In genomic region chr17:64077409-64077808, GRCh38 we compare ENCODE assay signal across 13 cellular contexts. TPM values are rescaled to one million over a fixed set of nuclear protein-coding genes. Genes with fewer than 3 reads are reported as not detected.
A peak's percentile ranks its signal among the peaks of the same experiment; 100 is the strongest.
DNase-seq lines count a peak whose midpoint lies in the region; ATAC-seq, FAIRE-seq and TF ChIP-seq lines count a peak whose summit lies in the region.
"Had no signal": no experiment of that assay in that cellular context is flagged by ENCODE, and none has a peak within 500 bp of the region (broad histone marks: within the 10 kb centered on the region; RNA-seq: fewer than 3 reads in every experiment).

No MANE protein-coding gene starts in this region.

- peaks cover 7% of the 10 kb centered on the region for H3F3A ChIP-seq in PC-3 (ENCODE audit: low read length, unreplicated experiment)

- DNase-seq in HL-60 (ENCODE audit: low read depth in 1 of 2, low spot score in 1 of 2): peak; percentile 70 to 83
- DNase-seq in PC-3: peak; percentile 30
- DNase-seq in HepG2 (ENCODE audit: low spot score): no peak
- no peak for DNase-seq in activated effector memory CD4-positive, alpha-beta T cell treated with Interleukin-2 at 50 U/mL for 16 hours
- DNase-seq in midbrain (lab: John Stamatoyannopoulos, UW): no peak
- DNase-seq in WERI-Rb-1: no peak
- no peak for DNase-seq in NCI-H187 treated with DMSO at 0.1 percent for 48 hours (lab: John Stamatoyannopoulos, UW)
- DNase-seq: activated T-cell treated with anti-CD3 and anti-CD28 coated beads for 4 hours; mammary epithelial cell; NCI-H1105 treated with DMSO at 0.1 percent for 48 hours; stimulated activated naive CD4-positive, alpha-beta T cell treated with Interleukin-2 at 50 U/mL for 16 hours had no signal

- ATAC-seq in PC-3 (no peak), HepG2 (no peak)

- H3K27ac ChIP-seq in BLaER1 treated with 17β-estradiol and CSF1 and Interleukin-3, amounts not matched to agents 10 nM and 100 nM: peak overlapping the region in 10 of 11 experiments; percentile 23 to 89 (median 82); a peak in 19 of 22 replicates
- H3K27ac ChIP-seq in HL-60 (replicated peaks) (peak overlapping the region; percentile 93), PC-3 (ENCODE audit: low read length) (no peak overlapping the region), HepG2 (ENCODE audit: extremely low read length, insufficient read depth, low read length) (no peak overlapping the region), WERI-Rb-1 (no peak overlapping the region)

- H3K4me2 ChIP-seq in BLaER1 treated with 17β-estradiol and CSF1 and Interleukin-3, amounts not matched to agents 10 nM and 100 nM: peak overlapping the region; percentile 56 to 91 (median 85)
- no peak overlapping the region for H3K4me2 ChIP-seq in PC-3 (ENCODE audit: low read length)
- no peak overlapping the region for H3K4me2 ChIP-seq in HepG2 (ENCODE audit: low read depth, low read length)

- BruUV-seq in PC-3 (replicated peaks; lab: Mats Ljungman, UMichigan): no TSS peak
- BruUV-seq in HepG2 (replicated peaks; lab: Mats Ljungman, UMichigan): no TSS peak

- TF ChIP-seq CTCF in HL-60 (IDR thresholded peaks at IDR 0.05; ENCODE audit: insufficient read depth, low read length): no peak
- TF ChIP-seq CTCF in PC-3 (conservative IDR thresholded peaks at IDR 0.05; ENCODE audit: low read depth, low read length): no peak
- no peak for TF ChIP-seq CTCF in HepG2 (CRISPR knock-in tag; IDR thresholded peaks at IDR 0.05)
- TF ChIP-seq CTCF in WERI-Rb-1 (IDR thresholded peaks at IDR 0.05; ENCODE audit: low read depth, low read length): no peak

- peaks cover 0 to 3% (median 0%) of the 10 kb centered on the region in 11 experiments; a peak in 1 of 22 replicates for H4K20me1 ChIP-seq in BLaER1 treated with 17β-estradiol and CSF1 and Interleukin-3, amounts not matched to agents 10 nM and 100 nM
- no peaks in the 10 kb centered on the region for H4K20me1 ChIP-seq in PC-3 (ENCODE audit: low read length)
- H4K20me1 ChIP-seq in HepG2 (ENCODE audit: insufficient read depth, low read length): no peaks in the 10 kb centered on the region

- H3K27me3 ChIP-seq in BLaER1 treated with 17β-estradiol and CSF1 and Interleukin-3, amounts not matched to agents 10 nM and 100 nM: no peaks in the 10 kb centered on the region
- H3K27me3 ChIP-seq in HL-60 (ENCODE audit: insufficient read depth, poor library complexity, severe bottlenecking): no peaks in the 10 kb centered on the region
- no peaks in the 10 kb centered on the region for H3K27me3 ChIP-seq in PC-3 (ENCODE audit: low read length)
- no peaks in the 10 kb centered on the region for H3K27me3 ChIP-seq in HepG2 (ENCODE audit: control insufficient read depth in 1 of 2, insufficient read depth in 2 of 2, low read length in 2 of 2)
- H3K27me3 ChIP-seq in WERI-Rb-1 (ENCODE audit: insufficient read depth, low read depth, severe bottlenecking): no peaks in the 10 kb centered on the region

- TF ChIP-seq RAD21 in HepG2 (CRISPR knock-in tag; IDR thresholded peaks at IDR 0.05): no peak

- H3K9me3 ChIP-seq in BLaER1 treated with 17β-estradiol and CSF1 and Interleukin-3, amounts not matched to agents 10 nM and 100 nM (replicated peaks in 1 of 11): peaks cover 0 to 3% (median 0%) of the 10 kb centered on the region in 11 experiments; a peak in 1 of 22 replicates
- H3K9me3 ChIP-seq in PC-3 (ENCODE audit: low read length): no peaks in the 10 kb centered on the region
- H3K9me3 ChIP-seq in HepG2 (ENCODE audit: low read length): no peaks in the 10 kb centered on the region
- no peaks in the 10 kb centered on the region for H3K9me3 ChIP-seq in WERI-Rb-1 (ENCODE audit: severe bottlenecking)

- FAIRE-seq in HepG2 (lab: Jason Lieb, UNC): no peak
- FAIRE-seq: RCC 7860 had no signal

- 96% methylated on average over 11 of the region's 11 CpGs for WGBS in HepG2 (ENCODE audit: low lambda C conversion rate)

- in situ Hi-C loops in HepG2 (cut with HindIII; ENCODE audit: extremely low pct_ligation_motif_present, low pct_unique_long_range_greater_than_20kb): no loop called here

- H3K9me2 ChIP-seq in PC-3 (replicated peaks; ENCODE audit: low read length): no peaks in the 10 kb centered on the region

- H3K9ac ChIP-seq in BLaER1 treated with 17β-estradiol and CSF1 and Interleukin-3, amounts not matched to agents 10 nM and 100 nM: peak overlapping the region in 1 of 11 experiments; percentile 74; a peak in 1 of 22 replicates
- H3K9ac ChIP-seq in PC-3 (ENCODE audit: low read length) (no peak overlapping the region), HepG2 (ENCODE audit: insufficient read depth, low read depth, low read length) (no peak overlapping the region)

- CTCF ChIA-PET in PC-3 (lab: Charles Lee) (no interaction called here), HepG2 (lab: Yijun Ruan, JAX; ENCODE audit: low intra/inter-chr PET ratio, low total read pairs) (no interaction called here)

- peaks cover 9% of the 10 kb centered on the region; the same call in 1 of the 2 replicates for H3K79me2 ChIP-seq in PC-3 (ENCODE audit: low read length)
- no peaks in the 10 kb centered on the region for H3K79me2 ChIP-seq in HepG2 (ENCODE audit: insufficient read depth, low read length)

- peaks cover 0 to 27% (median 13%) of the 10 kb centered on the region in 11 experiments; a peak in 16 of 22 replicates for H3K36me3 ChIP-seq in BLaER1 treated with 17β-estradiol and CSF1 and Interleukin-3, amounts not matched to agents 10 nM and 100 nM
- H3K36me3 ChIP-seq in PC-3 (ENCODE audit: low read depth, low read length): peaks cover 6% of the 10 kb centered on the region; the same call in 1 of the 2 replicates
- peaks cover 9 to 28% of the 10 kb centered on the region in 2 experiments; a peak in 4 of 5 replicates for H3K36me3 ChIP-seq in HepG2 (replicated peaks in 1 of 2; ENCODE audit: control insufficient read depth in 1 of 2, insufficient read depth in 2 of 2, low read length in 2 of 2)
- H3K36me3 ChIP-seq in WERI-Rb-1: peaks cover 30% of the 10 kb centered on the region

- intact Hi-C loops in PC-3 (cut with micrococcal nuclease): no loop called here
- intact Hi-C loops in HepG2 (cut with micrococcal nuclease; ENCODE audit: unreplicated experiment): no loop called here

- peaks cover 59 to 67% (median 65%) of the 10 kb centered on the region in 10 experiments for H3K4me1 ChIP-seq in BLaER1 treated with 17β-estradiol and CSF1 and Interleukin-3, amounts not matched to agents 10 nM and 100 nM
- H3K4me1 ChIP-seq in PC-3 (ENCODE audit: insufficient read depth, low read length): peaks cover 36% of the 10 kb centered on the region
- H3K4me1 ChIP-seq in HepG2 (ENCODE audit: insufficient read depth, low read length): peaks cover 74% of the 10 kb centered on the region

- H3K4me3 ChIP-seq in BLaER1 treated with 17β-estradiol and CSF1 and Interleukin-3, amounts not matched to agents 10 nM and 100 nM: no peak overlapping the region
- H3K4me3 ChIP-seq in HL-60 (replicated peaks; ENCODE audit: insufficient read depth, low read length) (no peak overlapping the region), PC-3 (ENCODE audit: low read length) (no peak overlapping the region), HepG2 (replicated peaks in 1 of 3; ENCODE audit: insufficient read depth in 1 of 3, low read depth in 2 of 3, low read length in 3 of 3) (no peak overlapping the region), WERI-Rb-1 (ENCODE audit: low read depth, low read length) (no peak overlapping the region)

- POLR2A ChIA-PET in PC-3 (lab: Charles Lee; ENCODE audit: unreplicated experiment): no interaction called here
- POLR2A ChIA-PET in HepG2 (lab: Yijun Ruan, JAX): interaction anchor here (4.5 kb wide), 1 partner anchor 68 kb away, joined by 47 read pairs; no protein-coding TSS in a partner anchor

- H2AFZ ChIP-seq in PC-3 (ENCODE audit: low read length): no peak overlapping the region
- no peak overlapping the region for H2AFZ ChIP-seq in HepG2 (ENCODE audit: low read length)

- no peak for TF ChIP-seq POLR2A in HepG2 (IDR thresholded peaks at IDR 0.05; ENCODE audit: insufficient read depth in 1 of 2, low read depth in 2 of 2, low read length in 2 of 2)

- TF ChIP-seq EP300 in HepG2 (IDR thresholded peaks at IDR 0.05; ENCODE audit: low read depth in 2 of 2, low read length in 2 of 2): no peak
- no peak for TF ChIP-seq EP300 in HepG2 (CRISPR knock-in tag; IDR thresholded peaks at IDR 0.05; ENCODE audit: borderline replicate concordance)

RNA-seq across cellular contexts. Expression of gene ERN1, which starts 52.5 kb away (rescaled TPM):
- 13.5 and 17.9 TPM in 2 replicates for total RNA-seq in PC-3 (2014; rRNA removed)
- 4.1 and 6.0 TPM in 2 replicates for total RNA-seq in HepG2 (2016; rRNA removed; fragmentation: Illumina TruSeq; extraction: Trizol)
- 3.0 and 3.8 TPM in 2 replicates for total RNA-seq in HepG2 (2016; cell fraction: cytosol; rRNA removed; fragmentation: Illumina TruSeq; extraction: Trizol; ENCODE audit: low read depth)
- 3.2 and 7.0 TPM in 2 replicates for total RNA-seq in HepG2 (2016; cell fraction: insoluble cytoplasmic fraction; rRNA removed; fragmentation: Illumina TruSeq; extraction: Trizol)
- 4.2 and 4.8 TPM in 2 replicates for total RNA-seq in HepG2 (2016; cell fraction: membrane; rRNA removed; fragmentation: Illumina TruSeq; extraction: Trizol)
- total RNA-seq in HepG2 (2016; cell fraction: nucleus; rRNA removed; fragmentation: Illumina TruSeq; extraction: Trizol): 10.8 and 12.6 TPM in 2 replicates
- 12.7 and 15.7 TPM in 2 replicates for polyA plus RNA-seq in HepG2 (2011; rRNA removed)
- 9.1 and 10.3 TPM in 2 replicates for polyA plus RNA-seq in HepG2 (2011; cell fraction: cytosol; rRNA removed)
- 32.7 and 33.0 TPM in 2 replicates for polyA plus RNA-seq in HepG2 (2011; cell fraction: nucleus; rRNA removed)
- 20.8 and 22.2 TPM in 2 replicates for polyA plus RNA-seq in HepG2 (2012)
- 2.9 and 3.1 TPM in 2 replicates for polyA plus RNA-seq in HepG2 (2016; cell fraction: cytosol; fragmentation: Illumina TruSeq; extraction: Trizol; ENCODE audit: low read depth)
- 3.3 and 3.6 TPM in 2 replicates for polyA plus RNA-seq in HepG2 (2016; cell fraction: insoluble cytoplasmic fraction; fragmentation: Illumina TruSeq; extraction: Trizol; ENCODE audit: low read depth)
- 3.4 and 3.6 TPM in 2 replicates for polyA plus RNA-seq in HepG2 (2016; cell fraction: membrane; fragmentation: Illumina TruSeq; extraction: Trizol; ENCODE audit: low read depth)
- 11.5 and 12.4 TPM in 2 replicates for polyA plus RNA-seq in HepG2 (2016; cell fraction: nucleus; fragmentation: Illumina TruSeq; extraction: Trizol; ENCODE audit: insufficient read depth, low read depth)
- polyA minus RNA-seq in HepG2 (2011; rRNA and poly(A)+ RNA removed; ENCODE audit: low replicate concordance): 10.5 and 30.9 TPM in 2 replicates
- polyA minus RNA-seq in HepG2 (2011; cell fraction: cytosol; rRNA and poly(A)+ RNA removed): 13.3 and 18.1 TPM in 2 replicates
- polyA minus RNA-seq in HepG2 (2011; cell fraction: nucleus; rRNA and poly(A)+ RNA removed): 48.8 and 61.2 TPM in 2 replicates

RNA-seq across cellular contexts. Expression of gene ICAM2, which starts 57.0 kb away (rescaled TPM):
- total RNA-seq in PC-3 (2014; rRNA removed) (not detected in 2 replicates), HepG2 (2016; rRNA removed; fragmentation: Illumina TruSeq; extraction: Trizol) (7.9 and 10.9 TPM in 2 replicates)
- total RNA-seq in HepG2 (2016; cell fraction: cytosol; rRNA removed; fragmentation: Illumina TruSeq; extraction: Trizol; ENCODE audit: low read depth): 4.1 and 5.7 TPM in 2 replicates
- 9.4 and 10.9 TPM in 2 replicates for total RNA-seq in HepG2 (2016; cell fraction: insoluble cytoplasmic fraction; rRNA removed; fragmentation: Illumina TruSeq; extraction: Trizol)
- 8.3 and 9.3 TPM in 2 replicates for total RNA-seq in HepG2 (2016; cell fraction: membrane; rRNA removed; fragmentation: Illumina TruSeq; extraction: Trizol)
- total RNA-seq in HepG2 (2016; cell fraction: nucleus; rRNA removed; fragmentation: Illumina TruSeq; extraction: Trizol): 7.4 and 8.7 TPM in 2 replicates
- 20.8 and 21.4 TPM in 2 replicates for polyA plus RNA-seq in HepG2 (2011; rRNA removed)
- polyA plus RNA-seq in HepG2 (2011; cell fraction: cytosol; rRNA removed): 25.1 and 29.5 TPM in 2 replicates
- 10.1 and 10.2 TPM in 2 replicates for polyA plus RNA-seq in HepG2 (2011; cell fraction: nucleus; rRNA removed)
- 6.0 and 8.9 TPM in 2 replicates for polyA plus RNA-seq in HepG2 (2012)
- polyA plus RNA-seq in HepG2 (2016; cell fraction: cytosol; fragmentation: Illumina TruSeq; extraction: Trizol; ENCODE audit: low read depth): 3.9 and 5.8 TPM in 2 replicates
- polyA plus RNA-seq in HepG2 (2016; cell fraction: insoluble cytoplasmic fraction; fragmentation: Illumina TruSeq; extraction: Trizol; ENCODE audit: low read depth): 7.5 and 8.3 TPM in 2 replicates
- 5.9 and 6.9 TPM in 2 replicates for polyA plus RNA-seq in HepG2 (2016; cell fraction: membrane; fragmentation: Illumina TruSeq; extraction: Trizol; ENCODE audit: low read depth)
- 11.9 and 12.3 TPM in 2 replicates for polyA plus RNA-seq in HepG2 (2016; cell fraction: nucleus; fragmentation: Illumina TruSeq; extraction: Trizol; ENCODE audit: insufficient read depth, low read depth)
- 1.3 and 35.6 TPM in 2 replicates for polyA minus RNA-seq in HepG2 (2011; rRNA and poly(A)+ RNA removed; ENCODE audit: low replicate concordance)
- polyA minus RNA-seq in HepG2 (2011; cell fraction: cytosol; rRNA and poly(A)+ RNA removed): 6.6 and 7.4 TPM in 2 replicates
- 4.2 and 7.6 TPM in 2 replicates for polyA minus RNA-seq in HepG2 (2011; cell fraction: nucleus; rRNA and poly(A)+ RNA removed)

Comparison
In these comparisons a context has a peak if more than half of its experiments do, and no peak if none do; other contexts are left out.
1. H3K27ac ChIP-seq: peak in BLaER1 treated with 17β-estradiol and CSF1 and Interleukin-3, amounts not matched to agents 10 nM and 100 nM (10 of 11) and HL-60 (single experiment); none in PC-3 (single experiment), HepG2 (single experiment) and WERI-Rb-1 (single experiment).
2. H3K4me2 ChIP-seq: peak in BLaER1 treated with 17β-estradiol and CSF1 and Interleukin-3, amounts not matched to agents 10 nM and 100 nM (11 of 11); none in PC-3 (single experiment) and HepG2 (single experiment).
3. DNase-seq: peak in HL-60 (2 of 2) and PC-3 (single experiment); none in HepG2 (single experiment), activated effector memory CD4-positive, alpha-beta T cell treated with Interleukin-2 at 50 U/mL for 16 hours (single experiment), midbrain (single experiment), WERI-Rb-1 (single experiment) and NCI-H187 treated with DMSO at 0.1 percent for 48 hours (single experiment).